Comparison of ENCODE assay signal across 34 cellular contexts in genomic region chr7:98584830-98585229, GRCh38. TPM values are rescaled to one million over a fixed set of nuclear protein-coding genes. Genes with fewer than 3 reads are reported as not detected.
"Had no signal": no experiment of that assay in that cellular context is flagged by ENCODE, and none has a peak within 500 bp of the region (broad histone marks: within the 10 kb centered on the region; RNA-seq: fewer than 3 reads in every experiment).

No MANE protein-coding gene starts in this region.

- H3K27ac ChIP-seq: adrenal gland, ascending aorta, body of pancreas, brain microvascular endothelial cell, breast epithelium, cardiac muscle cell had no signal

- H3K36me3 ChIP-seq: adrenal gland, ascending aorta, brain microvascular endothelial cell, breast epithelium, cardiac muscle cell had no signal

- H3K4me3 ChIP-seq: adrenal gland, ascending aorta, body of pancreas, breast epithelium, cardiac muscle cell had no signal

- H3K27me3 ChIP-seq: adrenal gland, ascending aorta, body of pancreas, brain microvascular endothelial cell, breast epithelium, cardiac muscle cell had no signal

- DNase-seq: activated effector memory CD4-positive, alpha-beta T cell treated with anti-CD3 and anti-CD28 coated beads, Interleukin-2, amount 50 U/mL, for 16 hours; activated effector memory CD4-positive, alpha-beta T cell treated with Interleukin-2 at 50 U/mL for 16 hours; activated gamma-delta T cell; activated gamma-delta T cell treated with Interleukin-2 at 50 U/mL for 16 hours; activated naive CD4-positive, alpha-beta T cell; activated naive CD4-positive, alpha-beta T cell treated with anti-CD3 and anti-CD28 coated beads for 36 hours; activated naive CD4-positive, alpha-beta T cell treated with anti-CD3 and anti-CD28 coated beads, Interleukin-2, amount 10 ng/mL, durations not matched to agents 7 days and 5 days; activated naive CD4-positive, alpha-beta T cell treated with anti-CD3 and anti-CD28 coated beads, Interleukin-2, amount 50 U/mL, for 16 hours; activated naive CD4-positive, alpha-beta T cell treated with Interleukin-2 at 50 U/mL for 16 hours; activated naive CD8-positive, alpha-beta T cell treated with anti-CD3 and anti-CD28 coated beads for 36 hours; activated naive CD8-positive, alpha-beta T cell treated with anti-CD3 and anti-CD28 coated beads, Interleukin-2, amount 10 ng/mL, durations not matched to agents 7 days and 5 days; activated naive CD8-positive, alpha-beta T cell treated with anti-CD3 and anti-CD28 coated beads, Interleukin-2, amount 50 U/mL, for 24 hours; activated T-cell treated with anti-CD3 and anti-CD28 coated beads, Interleukin-2, amount 50 U/mL, for 1 hour; activated T-cell treated with anti-CD3 and anti-CD28 coated beads, Interleukin-2, amount 50 U/mL, for 24 hours; activated T-cell treated with anti-CD3 and anti-CD28 coated beads, Interleukin-2, amount 50 U/mL, for 4 hours; activated T-cell treated with anti-CD3 and anti-CD28 coated beads, Interleukin-2, amount 50 U/mL, for 48 hours; activated T-cell treated with anti-CD3 and anti-CD28 coated beads, Interleukin-2, amount 50 U/mL, for 72 hours; adrenal gland; amniotic stem cell; amygdala; anterior cingulate cortex; aorta; body of pancreas; brain microvascular endothelial cell; caudate nucleus; central memory CD4-positive, alpha-beta T cell; cerebellar nuclear complex had no signal

- H3K9me3 ChIP-seq: adrenal gland, ascending aorta, body of pancreas had no signal

- ATAC-seq: activated naive CD4-positive, alpha-beta T cell treated with anti-CD3 and anti-CD28 coated beads, Interleukin-2, amount 50 U/mL, for 72 hours; activated naive CD8-positive, alpha-beta T cell treated with anti-CD3 and anti-CD28 coated beads, Interleukin-2, amount 50 U/mL, for 24 hours; activated T-cell treated with anti-CD3 and anti-CD28 coated beads, Interleukin-2, amount 50 U/mL, for 4 hours; activated T-cell treated with anti-CD3 and anti-CD28 coated beads, Interleukin-2, amount 50 U/mL, for 72 hours; activated T-helper 17 cell treated with anti-CD3 and anti-CD28 coated beads, Interleukin-2, amount 50 U/mL, for 72 hours; body of pancreas had no signal

- FAIRE-seq: astrocyte, bronchial epithelial cell had no signal

- H3K4me1 ChIP-seq: adrenal gland, ascending aorta, body of pancreas, breast epithelium had no signal

RNA-seq across cellular contexts. Expression of gene NPTX2, which starts 32.3 kb away (rescaled TPM):
- total RNA-seq: activated naive CD4-positive, alpha-beta T cell treated with anti-CD3 and anti-CD28 coated beads for 36 hours; activated naive CD4-positive, alpha-beta T cell treated with anti-CD3 and anti-CD28 coated beads, Interleukin-2, amount 50 U/mL, for 72 hours; activated naive CD8-positive, alpha-beta T cell treated with anti-CD3 and anti-CD28 coated beads for 36 hours; activated naive CD8-positive, alpha-beta T cell treated with anti-CD3 and anti-CD28 coated beads, Interleukin-2, amount 10 ng/mL, durations not matched to agents 7 days and 5 days; activated T-helper 17 cell treated with anti-CD3 and anti-CD28 coated beads, Interleukin-2, amount 50 U/mL, for 72 hours; cardiac muscle cell had no signal
- polyA plus RNA-seq: cardiac muscle cell had no signal
